ENCODE assay signal across 2 cellular contexts in the genomic region with DNA sequence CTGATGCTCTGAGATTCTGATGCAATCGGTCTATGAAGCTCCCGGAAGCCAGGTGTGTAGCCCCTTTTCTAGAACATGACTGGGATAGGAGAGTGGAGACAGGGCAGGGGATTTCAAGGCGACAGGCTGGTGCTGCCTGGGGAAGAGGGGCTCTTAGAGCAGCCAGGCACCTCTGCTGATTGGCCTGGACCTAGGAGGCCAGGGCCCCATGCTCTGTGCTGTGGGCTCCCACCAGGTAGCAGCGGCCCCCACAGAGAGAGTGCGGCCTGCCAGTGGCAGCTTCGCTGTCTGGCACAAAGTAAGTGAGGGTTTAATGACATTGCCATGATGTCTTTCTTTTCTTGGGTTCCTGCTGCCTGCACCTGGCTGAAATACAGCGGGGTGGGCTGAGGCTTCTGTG.
TF ChIP-seq lines count a peak whose summit lies in the region.

No MANE protein-coding gene starts in this region.

TF ChIP-seq in SK-N-SH, 30 proteins besides CTCF, POLR2A, EP300 and RAD21 (continued from another document):
- TF ChIP-seq GATA2 (CRISPR knock-in tag; IDR thresholded peaks at IDR 0.05) (no peak), RCOR1 (IDR thresholded peaks at IDR 0.05; ENCODE audit: low read length) (no peak), FOSL2 (IDR thresholded peaks at IDR 0.05; ENCODE audit: borderline replicate concordance, low read depth) (no peak), POLR2AphosphoS5 (IDR thresholded peaks at IDR 0.05; ENCODE audit: low read depth, low read length) (no peak), JUND (IDR thresholded peaks at IDR 0.05) (no peak), FOXJ3 (CRISPR knock-in tag; IDR thresholded peaks at IDR 0.05) (no peak)
- TF ChIP-seq, protein P1, sequence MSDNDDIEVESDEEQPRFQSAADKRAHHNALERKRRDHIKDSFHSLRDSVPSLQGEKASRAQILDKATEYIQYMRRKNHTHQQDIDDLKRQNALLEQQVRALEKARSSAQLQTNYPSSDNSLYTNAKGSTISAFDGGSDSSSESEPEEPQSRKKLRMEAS (IDR thresholded peaks at IDR 0.05; ENCODE audit: low read depth), result no peak
- TF ChIP-seq, protein P2, sequence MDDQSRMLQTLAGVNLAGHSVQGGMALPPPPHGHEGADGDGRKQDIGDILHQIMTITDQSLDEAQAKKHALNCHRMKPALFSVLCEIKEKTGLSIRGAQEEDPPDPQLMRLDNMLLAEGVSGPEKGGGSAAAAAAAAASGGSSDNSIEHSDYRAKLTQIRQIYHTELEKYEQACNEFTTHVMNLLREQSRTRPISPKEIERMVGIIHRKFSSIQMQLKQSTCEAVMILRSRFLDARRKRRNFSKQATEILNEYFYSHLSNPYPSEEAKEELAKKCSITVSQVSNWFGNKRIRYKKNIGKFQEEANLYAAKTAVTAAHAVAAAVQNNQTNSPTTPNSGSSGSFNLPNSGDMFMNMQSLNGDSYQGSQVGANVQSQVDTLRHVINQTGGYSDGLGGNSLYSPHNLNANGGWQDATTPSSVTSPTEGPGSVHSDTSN (IDR thresholded peaks at IDR 0.05), result no peak

TF ChIP-seq in SK-N-SH treated with all-trans-retinoic acid at 6 μM for 48 hours, 23 proteins besides CTCF, POLR2A, EP300 and RAD21 (continued from another document):
- TF ChIP-seq ZNF70 (CRISPR knock-in tag; IDR thresholded peaks at IDR 0.05) (no peak), GLIS3 (CRISPR knock-in tag; IDR thresholded peaks at IDR 0.05) (no peak), ZFP3 (CRISPR knock-in tag; IDR thresholded peaks at IDR 0.05) (no peak), ARNTL (CRISPR knock-in tag; IDR thresholded peaks at IDR 0.05; ENCODE audit: borderline replicate concordance, low read depth) (no peak), ZNF565 (CRISPR knock-in tag; conservative IDR thresholded peaks at IDR 0.05; ENCODE audit: low read depth) (no peak), PPARA (CRISPR knock-in tag; IDR thresholded peaks at IDR 0.05; ENCODE audit: borderline replicate concordance) (no peak), BACH2 (CRISPR knock-in tag; IDR thresholded peaks at IDR 0.05; ENCODE audit: borderline replicate concordance) (no peak), SNAI2 (CRISPR knock-in tag; IDR thresholded peaks at IDR 0.05) (no peak), ZC3H10 (CRISPR knock-in tag; IDR thresholded peaks at IDR 0.05) (no peak), TOX (CRISPR knock-in tag; IDR thresholded peaks at IDR 0.05; ENCODE audit: borderline replicate concordance) (no peak), RARB (CRISPR knock-in tag; IDR thresholded peaks at IDR 0.05) (no peak), TCF4 (CRISPR knock-in tag; IDR thresholded peaks at IDR 0.05; ENCODE audit: borderline replicate concordance) (no peak), OSR1 (CRISPR knock-in tag; IDR thresholded peaks at IDR 0.05) (no peak), CSDC2 (CRISPR knock-in tag; IDR thresholded peaks at IDR 0.05) (no peak)
- TF ChIP-seq, protein P3, sequence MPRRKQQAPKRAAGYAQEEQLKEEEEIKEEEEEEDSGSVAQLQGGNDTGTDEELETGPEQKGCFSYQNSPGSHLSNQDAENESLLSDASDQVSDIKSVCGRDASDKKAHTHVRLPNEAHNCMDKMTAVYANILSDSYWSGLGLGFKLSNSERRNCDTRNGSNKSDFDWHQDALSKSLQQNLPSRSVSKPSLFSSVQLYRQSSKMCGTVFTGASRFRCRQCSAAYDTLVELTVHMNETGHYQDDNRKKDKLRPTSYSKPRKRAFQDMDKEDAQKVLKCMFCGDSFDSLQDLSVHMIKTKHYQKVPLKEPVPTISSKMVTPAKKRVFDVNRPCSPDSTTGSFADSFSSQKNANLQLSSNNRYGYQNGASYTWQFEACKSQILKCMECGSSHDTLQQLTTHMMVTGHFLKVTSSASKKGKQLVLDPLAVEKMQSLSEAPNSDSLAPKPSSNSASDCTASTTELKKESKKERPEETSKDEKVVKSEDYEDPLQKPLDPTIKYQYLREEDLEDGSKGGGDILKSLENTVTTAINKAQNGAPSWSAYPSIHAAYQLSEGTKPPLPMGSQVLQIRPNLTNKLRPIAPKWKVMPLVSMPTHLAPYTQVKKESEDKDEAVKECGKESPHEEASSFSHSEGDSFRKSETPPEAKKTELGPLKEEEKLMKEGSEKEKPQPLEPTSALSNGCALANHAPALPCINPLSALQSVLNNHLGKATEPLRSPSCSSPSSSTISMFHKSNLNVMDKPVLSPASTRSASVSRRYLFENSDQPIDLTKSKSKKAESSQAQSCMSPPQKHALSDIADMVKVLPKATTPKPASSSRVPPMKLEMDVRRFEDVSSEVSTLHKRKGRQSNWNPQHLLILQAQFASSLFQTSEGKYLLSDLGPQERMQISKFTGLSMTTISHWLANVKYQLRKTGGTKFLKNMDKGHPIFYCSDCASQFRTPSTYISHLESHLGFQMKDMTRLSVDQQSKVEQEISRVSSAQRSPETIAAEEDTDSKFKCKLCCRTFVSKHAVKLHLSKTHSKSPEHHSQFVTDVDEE (CRISPR knock-in tag; IDR thresholded peaks at IDR 0.05), result no peak
- TF ChIP-seq, protein P4, sequence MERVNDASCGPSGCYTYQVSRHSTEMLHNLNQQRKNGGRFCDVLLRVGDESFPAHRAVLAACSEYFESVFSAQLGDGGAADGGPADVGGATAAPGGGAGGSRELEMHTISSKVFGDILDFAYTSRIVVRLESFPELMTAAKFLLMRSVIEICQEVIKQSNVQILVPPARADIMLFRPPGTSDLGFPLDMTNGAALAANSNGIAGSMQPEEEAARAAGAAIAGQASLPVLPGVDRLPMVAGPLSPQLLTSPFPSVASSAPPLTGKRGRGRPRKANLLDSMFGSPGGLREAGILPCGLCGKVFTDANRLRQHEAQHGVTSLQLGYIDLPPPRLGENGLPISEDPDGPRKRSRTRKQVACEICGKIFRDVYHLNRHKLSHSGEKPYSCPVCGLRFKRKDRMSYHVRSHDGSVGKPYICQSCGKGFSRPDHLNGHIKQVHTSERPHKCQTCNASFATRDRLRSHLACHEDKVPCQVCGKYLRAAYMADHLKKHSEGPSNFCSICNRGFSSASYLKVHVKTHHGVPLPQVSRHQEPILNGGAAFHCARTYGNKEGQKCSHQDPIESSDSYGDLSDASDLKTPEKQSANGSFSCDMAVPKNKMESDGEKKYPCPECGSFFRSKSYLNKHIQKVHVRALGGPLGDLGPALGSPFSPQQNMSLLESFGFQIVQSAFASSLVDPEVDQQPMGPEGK (CRISPR knock-in tag; IDR thresholded peaks at IDR 0.05; ENCODE audit: borderline replicate concordance), result no peak
- TF ChIP-seq, protein P5, sequence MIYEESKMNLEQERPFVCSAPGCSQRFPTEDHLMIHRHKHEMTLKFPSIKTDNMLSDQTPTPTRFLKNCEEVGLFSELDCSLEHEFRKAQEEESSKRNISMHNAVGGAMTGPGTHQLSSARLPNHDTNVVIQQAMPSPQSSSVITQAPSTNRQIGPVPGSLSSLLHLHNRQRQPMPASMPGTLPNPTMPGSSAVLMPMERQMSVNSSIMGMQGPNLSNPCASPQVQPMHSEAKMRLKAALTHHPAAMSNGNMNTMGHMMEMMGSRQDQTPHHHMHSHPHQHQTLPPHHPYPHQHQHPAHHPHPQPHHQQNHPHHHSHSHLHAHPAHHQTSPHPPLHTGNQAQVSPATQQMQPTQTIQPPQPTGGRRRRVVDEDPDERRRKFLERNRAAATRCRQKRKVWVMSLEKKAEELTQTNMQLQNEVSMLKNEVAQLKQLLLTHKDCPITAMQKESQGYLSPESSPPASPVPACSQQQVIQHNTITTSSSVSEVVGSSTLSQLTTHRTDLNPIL (CRISPR knock-in tag; IDR thresholded peaks at IDR 0.05; ENCODE audit: low read depth), result no peak
